8 cellular contexts compared by ENCODE assay signal in genomic region chr19:57947088-57947418, GRCh38. TPM values are rescaled to one million over a fixed set of nuclear protein-coding genes. Genes with fewer than 3 reads are reported as not detected.
DNase-seq lines count a peak whose midpoint lies in the region; ATAC-seq and TF ChIP-seq lines count a peak whose summit lies in the region.

No MANE protein-coding gene starts in this region.

- H3K4me1 Mint-ChIP-seq in Calu3 (ENCODE audit: low read depth, unreplicated experiment) (peaks cover 9% of the 10 kb centered on the region), IgD-negative memory B cell (peaks cover 15 to 21% (median 16%) of the 10 kb centered on the region in 3 donors), nephron progenitor cell (peaks cover 12% of the 10 kb centered on the region)
- peaks cover 16 to 20% of the 10 kb centered on the region in 2 donors for H3K4me1 Mint-ChIP-seq in effector memory CD8-positive, alpha-beta T cell (ENCODE audit: low read depth in 2 of 2)

- intact Hi-C loops in Calu3 (cut with micrococcal nuclease; ENCODE audit: unreplicated experiment) = no loop called here

- no TSS peak for BruUV-seq in Calu3 (replicated peaks; lab: Mats Ljungman, UMichigan)

- TF ChIP-seq CTCF in Calu3 (IDR thresholded peaks at IDR 0.05; ENCODE audit: unreplicated experiment) (no peak), nephron progenitor cell (IDR thresholded peaks at IDR 0.05) (no peak)

- H3K4me3 Mint-ChIP-seq in Calu3 (ENCODE audit: low read depth, unreplicated experiment) = peak overlapping the region; percentile 83
- H3K4me3 Mint-ChIP-seq in IgD-negative memory B cell = peak overlapping the region; percentile 94 to 99 (median 98)
- peak overlapping the region; percentile 92 for H3K4me3 Mint-ChIP-seq in effector memory CD8-positive, alpha-beta T cell
- peak overlapping the region; percentile 92 for H3K4me3 Mint-ChIP-seq in nephron progenitor cell

- ATAC-seq in effector memory CD8-positive, alpha-beta T cell (replicated peaks) = no peak

- DNase-seq in Calu3 (no peak), nephron progenitor cell (no peak), HuH-7.5 (ENCODE audit: low spot score) (no peak), iPS-NIHi11 (ENCODE audit: low spot score) (no peak), GDM1 (lab: John Stamatoyannopoulos, UW) (no peak)
- no peak for DNase-seq in effector memory CD8-positive, alpha-beta T cell
- DNase-seq in effector CD4-positive, alpha-beta T cell = no peak

- H3K27me3 Mint-ChIP-seq in Calu3 (ENCODE audit: unreplicated experiment) = no peaks in the 10 kb centered on the region
- H3K27me3 Mint-ChIP-seq in IgD-negative memory B cell = no peaks in the 10 kb centered on the region
- H3K27me3 Mint-ChIP-seq in effector memory CD8-positive, alpha-beta T cell = peaks cover 0 to 5% of the 10 kb centered on the region in 2 donors
- no peaks in the 10 kb centered on the region for H3K27me3 Mint-ChIP-seq in nephron progenitor cell (ENCODE audit: low read depth, poor library complexity)

- CTCF ChIA-PET in Calu3 (lab: Charles Lee) = no interaction called here

- peaks cover 28% of the 10 kb centered on the region for H3K9me3 Mint-ChIP-seq in Calu3 (ENCODE audit: low read depth, unreplicated experiment)
- H3K9me3 Mint-ChIP-seq in IgD-negative memory B cell = peaks cover 23 to 46% (median 33%) of the 10 kb centered on the region in 3 donors
- H3K9me3 Mint-ChIP-seq in effector memory CD8-positive, alpha-beta T cell = peaks cover 26 to 46% of the 10 kb centered on the region in 2 donors
- H3K9me3 Mint-ChIP-seq in nephron progenitor cell = peaks cover 88% of the 10 kb centered on the region

- peak overlapping the region; percentile 87 for H3K27ac Mint-ChIP-seq in Calu3 (ENCODE audit: unreplicated experiment)
- H3K27ac Mint-ChIP-seq in IgD-negative memory B cell = peak overlapping the region in 2 of 3 donors; percentile 82 to 92
- peak overlapping the region; percentile 90 to 95 for H3K27ac Mint-ChIP-seq in effector memory CD8-positive, alpha-beta T cell
- no peak overlapping the region for H3K27ac Mint-ChIP-seq in nephron progenitor cell

- H3K36me3 Mint-ChIP-seq in Calu3 (ENCODE audit: insufficient read depth, unreplicated experiment) (peaks cover 18% of the 10 kb centered on the region), IgD-negative memory B cell (peaks cover 31% of the 10 kb centered on the region), nephron progenitor cell (ENCODE audit: low read depth) (peaks cover 58% of the 10 kb centered on the region)
- peaks cover 13% of the 10 kb centered on the region for H3K36me3 Mint-ChIP-seq in effector memory CD8-positive, alpha-beta T cell (ENCODE audit: insufficient read depth)

RNA-seq across cellular contexts. Expression of gene ZNF256, which starts 0.5 kb away (rescaled TPM):
- 7.1 TPM in 2 replicates for total RNA-seq in Calu3 (2022)
- 7.8 TPM for polyA plus RNA-seq in IgD-negative memory B cell

RNA-seq across cellular contexts. Expression of gene ZNF418, which starts 11.9 kb away (rescaled TPM):
- 2.1 and 2.3 TPM in 2 replicates for total RNA-seq in Calu3 (2022)
- 6.0 TPM for polyA plus RNA-seq in IgD-negative memory B cell

RNA-seq across cellular contexts. Expression of gene C19orf18, which starts 27.3 kb away (rescaled TPM):
- total RNA-seq in Calu3 (2022) = 2.5 and 2.7 TPM in 2 replicates
- polyA plus RNA-seq in IgD-negative memory B cell = not detected

RNA-seq across cellular contexts. Expression of gene ZNF417, which starts 30.7 kb away (rescaled TPM):
- 14.9 and 17.2 TPM in 2 replicates for total RNA-seq in Calu3 (2022)
- polyA plus RNA-seq in IgD-negative memory B cell = 4.5 TPM

RNA-seq across cellular contexts. Expression of gene ZNF606, which starts 55.6 kb away (rescaled TPM):
- 23.5 and 24.8 TPM in 2 replicates for total RNA-seq in Calu3 (2022)
- polyA plus RNA-seq in IgD-negative memory B cell = 9.1 TPM
